22 cellular contexts compared by ENCODE assay signal in genomic region chr20:59631751-59632380, GRCh38. TPM values are rescaled to one million over a fixed set of nuclear protein-coding genes. Genes with fewer than 3 reads are reported as not detected.
"Had no signal": no experiment of that assay in that cellular context is flagged by ENCODE, and none has a peak within 500 bp of the region (broad histone marks: within the 10 kb centered on the region; RNA-seq: fewer than 3 reads in every experiment).

No MANE protein-coding gene starts in this region.

- H3K9me3 ChIP-seq: body of pancreas, gastrocnemius medialis, mucosa of descending colon, psoas muscle, thoracic aorta had no signal

- DNase-seq: activated naive CD4-positive, alpha-beta T cell; activated naive CD8-positive, alpha-beta T cell treated with anti-CD3 and anti-CD28 coated beads, Interleukin-2, amount 10 ng/mL, durations not matched to agents 7 days and 5 days; amygdala; body of pancreas; cortex of kidney; effector CD4-positive, alpha-beta T cell; gastrocnemius medialis; left ventricle myocardium superior; mucosa of descending colon; naive B cell; psoas muscle; right cardiac atrium; small intestine; stimulated activated CD4-positive, alpha-beta T cell treated with anti-CD3 and anti-CD28 coated beads, Interleukin-4, amount 100 ng/mL, for 1 hour had no signal

- ATAC-seq: activated CD4-positive, CD25-positive, alpha-beta regulatory T cell treated with anti-CD3 and anti-CD28 coated beads, Interleukin-2, amount 50 U/mL, for 24 hours; body of pancreas; esophagus mucosa; gastrocnemius medialis; left ventricle myocardium superior; mucosa of descending colon; psoas muscle; right cardiac atrium; stimulated activated effector memory CD8-positive, alpha-beta T cell treated with anti-CD3 and anti-CD28 coated beads, Interleukin-12 subunit alpha, Interleukin-12 subunit beta, amount 100 ng/mL, for 72 hours had no signal

- H3K4me1 ChIP-seq: gastrocnemius medialis, psoas muscle, stomach had no signal

- H3K27me3 ChIP-seq: gastrocnemius medialis had no signal

- H3K27ac ChIP-seq: body of pancreas, gastrocnemius medialis, psoas muscle, stomach, thoracic aorta had no signal

- H3K4me3 ChIP-seq: body of pancreas, gastrocnemius medialis, mucosa of descending colon, psoas muscle, stomach, thoracic aorta had no signal

- FAIRE-seq: small intestine, urothelium cell line had no signal

- H3K36me3 ChIP-seq: gastrocnemius medialis, stomach, thoracic aorta had no signal

RNA-seq across cellular contexts. Expression of gene PHACTR3, which starts 27.5 kb away (rescaled TPM):
- total RNA-seq: activated naive CD8-positive, alpha-beta T cell treated with anti-CD3 and anti-CD28 coated beads, Interleukin-2, amount 10 ng/mL, durations not matched to agents 7 days and 5 days; esophagus mucosa; kidney epithelial cell; osteoblast; thoracic aorta had no signal
